Comparison of ENCODE assay signal across 27 cellular contexts in the genomic region with DNA sequence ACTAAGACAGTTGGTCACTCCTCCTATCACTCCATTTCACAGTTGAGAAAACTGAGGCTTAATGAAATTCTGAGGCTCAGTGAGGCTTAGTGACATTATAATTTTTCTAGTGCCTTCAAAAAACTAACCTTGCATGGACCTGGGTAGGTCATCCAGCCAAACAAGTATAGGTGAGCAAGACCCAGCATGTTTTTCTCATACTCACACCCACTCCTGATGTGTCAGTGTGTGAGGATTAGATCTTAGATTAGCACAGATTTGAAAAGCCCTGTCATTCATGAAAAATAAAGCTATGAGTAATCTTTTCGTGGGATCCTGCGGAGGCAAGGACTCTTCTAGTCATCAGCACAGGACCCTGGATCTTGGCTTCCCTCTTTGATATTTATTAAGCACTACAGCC.
DNase-seq lines count a peak whose midpoint lies in the region; ATAC-seq and TF ChIP-seq lines count a peak whose summit lies in the region.
"Had no signal": no experiment of that assay in that cellular context is flagged by ENCODE, and none has a peak within 500 bp of the region (broad histone marks: within the 10 kb centered on the region; RNA-seq: fewer than 3 reads in every experiment).

No MANE protein-coding gene starts in this region.

- H3K4me3 ChIP-seq in breast epithelium (no peak overlapping the region), RWPE2 (ENCODE audit: severe bottlenecking) (no peak overlapping the region), esophagus squamous epithelium (no peak overlapping the region), heart right ventricle (no peak overlapping the region)
- H3K4me3 ChIP-seq: heart left ventricle, prostate gland had no signal

- ATAC-seq in RWPE2 (ENCODE audit: low read depth) (peak; percentile 70), heart right ventricle (no peak)
- no peak for ATAC-seq in activated CD8-positive, alpha-beta memory T cell treated with anti-CD3 and anti-CD28 coated beads, Interleukin-2, amount 10 ng/mL, durations not matched to agents 7 days and 5 days
- ATAC-seq: heart left ventricle, left cardiac atrium, Right ventricle myocardium inferior, WTC11 had no signal

- H3K4me3 Mint-ChIP-seq in MCF 10A (ENCODE audit: unreplicated experiment), result no peak overlapping the region
- no peak overlapping the region for H3K4me3 Mint-ChIP-seq in activated CD8-positive, alpha-beta memory T cell treated with anti-CD3 and anti-CD28 coated beads, Interleukin-2, amount 10 ng/mL, durations not matched to agents 7 days and 5 days
- H3K4me3 Mint-ChIP-seq: dendritic cell treated with granulocyte-macrophage colony-stimulating factor and Interleukin-4, amounts not matched to agents 40 ng/mL and 50 ng/mL, for 4 days; memory B cell; WTC11 had no signal

- H3K27me3 ChIP-seq in breast epithelium (no peaks in the 10 kb centered on the region), RWPE2 (ENCODE audit: insufficient read depth, poor library complexity, severe bottlenecking) (no peaks in the 10 kb centered on the region), esophagus squamous epithelium (no peaks in the 10 kb centered on the region), heart right ventricle (peaks cover 0 to 13% (median 0%) of the 10 kb centered on the region in 7 donors)
- H3K27me3 ChIP-seq: heart left ventricle had no signal

- TF ChIP-seq POLR2A in breast epithelium (IDR thresholded peaks at IDR 0.05), result no peak
- no peak for TF ChIP-seq POLR2A in esophagus squamous epithelium (IDR thresholded peaks at IDR 0.05)

- no peaks in the 10 kb centered on the region for H3K27me3 Mint-ChIP-seq in MCF 10A (ENCODE audit: insufficient read depth, unreplicated experiment)
- peaks cover 15% of the 10 kb centered on the region for H3K27me3 Mint-ChIP-seq in activated CD8-positive, alpha-beta memory T cell treated with anti-CD3 and anti-CD28 coated beads, Interleukin-2, amount 10 ng/mL, durations not matched to agents 7 days and 5 days
- H3K27me3 Mint-ChIP-seq: dendritic cell treated with granulocyte-macrophage colony-stimulating factor and Interleukin-4, amounts not matched to agents 40 ng/mL and 50 ng/mL, for 4 days had no signal

- POLR2A ChIA-PET in MCF 10A (lab: Yijun Ruan, JAX), result interaction anchor here (1.5 to 1.6 kb wide), 2 partner anchors 8 to 19 kb away, joined by 4 to 6 read pairs; no protein-coding TSS in a partner anchor

- no TSS peak for BruUV-seq in MCF 10A (replicated peaks; lab: Mats Ljungman, UMichigan)

- intact Hi-C loops in MCF 10A (cut with micrococcal nuclease) (no loop called here), breast epithelium (cut with DNase I; ENCODE audit: low total_unique reads) (no loop called here), esophagus squamous epithelium (cut with DNase I) (no loop called here), heart right ventricle (cut with DNase I) (loop anchor here in 1 of 10 donors (10.0 kb wide), 1 partner anchor 723 kb away; no protein-coding TSS in a partner anchor)

- H3K4me1 Mint-ChIP-seq in MCF 10A (ENCODE audit: insufficient read depth, unreplicated experiment), result peaks cover 51% of the 10 kb centered on the region
- H3K4me1 Mint-ChIP-seq in activated CD8-positive, alpha-beta memory T cell treated with anti-CD3 and anti-CD28 coated beads, Interleukin-2, amount 10 ng/mL, durations not matched to agents 7 days and 5 days, result no peaks in the 10 kb centered on the region

- H3K4me1 ChIP-seq in breast epithelium (no peaks in the 10 kb centered on the region), RWPE2 (ENCODE audit: insufficient read depth, poor library complexity, severe bottlenecking) (peaks cover 46% of the 10 kb centered on the region), esophagus squamous epithelium (peaks cover 22 to 87% (median 35%) of the 10 kb centered on the region in 3 donors), heart right ventricle (peaks cover 0 to 49% (median 0%) of the 10 kb centered on the region in 9 donors)
- H3K4me1 ChIP-seq: prostate gland had no signal

- no peaks in the 10 kb centered on the region for H3K9me3 ChIP-seq in breast epithelium
- H3K9me3 ChIP-seq in RWPE2 (ENCODE audit: severe bottlenecking), result no peaks in the 10 kb centered on the region
- H3K9me3 ChIP-seq in esophagus squamous epithelium, result no peaks in the 10 kb centered on the region
- H3K9me3 ChIP-seq in heart right ventricle, result no peaks in the 10 kb centered on the region
- H3K9me3 ChIP-seq: Caco-2, heart left ventricle, prostate gland had no signal

- H3K27ac ChIP-seq in breast epithelium (no peak overlapping the region), RWPE2 (ENCODE audit: poor library complexity, severe bottlenecking) (peak overlapping the region; percentile 74), esophagus squamous epithelium (peak overlapping the region in 3 of 4 donors; percentile 76 to 89 (median 87)), heart right ventricle (no peak overlapping the region)
- H3K27ac ChIP-seq: prostate gland had no signal

- H3K36me3 ChIP-seq in breast epithelium, result no peaks in the 10 kb centered on the region
- no peaks in the 10 kb centered on the region for H3K36me3 ChIP-seq in RWPE2 (ENCODE audit: low read depth)
- H3K36me3 ChIP-seq in esophagus squamous epithelium, result no peaks in the 10 kb centered on the region
- H3K36me3 ChIP-seq in heart right ventricle, result no peaks in the 10 kb centered on the region
- H3K36me3 ChIP-seq: heart left ventricle, prostate gland had no signal

- WGBS in esophagus squamous epithelium, 2 donors, result 37 to 49% methylated on average over 2 of the region's 2 CpGs
- WGBS in heart right ventricle, 2 donors, result 39 to 48% methylated on average over 2 of the region's 2 CpGs

- H3K36me3 Mint-ChIP-seq in MCF 10A (ENCODE audit: insufficient read depth, unreplicated experiment), result no peaks in the 10 kb centered on the region
- no peaks in the 10 kb centered on the region for H3K36me3 Mint-ChIP-seq in activated CD8-positive, alpha-beta memory T cell treated with anti-CD3 and anti-CD28 coated beads, Interleukin-2, amount 10 ng/mL, durations not matched to agents 7 days and 5 days
- H3K36me3 Mint-ChIP-seq: memory B cell, WTC11 had no signal

- H3K9me3 Mint-ChIP-seq in MCF 10A (ENCODE audit: unreplicated experiment), result no peaks in the 10 kb centered on the region
- no peaks in the 10 kb centered on the region for H3K9me3 Mint-ChIP-seq in activated CD8-positive, alpha-beta memory T cell treated with anti-CD3 and anti-CD28 coated beads, Interleukin-2, amount 10 ng/mL, durations not matched to agents 7 days and 5 days (ENCODE audit: low read depth)
- H3K9me3 Mint-ChIP-seq: dendritic cell treated with granulocyte-macrophage colony-stimulating factor and Interleukin-4, amounts not matched to agents 40 ng/mL and 50 ng/mL, for 4 days; memory B cell had no signal

- CTCF ChIA-PET in MCF 10A (lab: Yijun Ruan, JAX), result interaction anchor here (0.7 to 4.0 kb wide), 5 partner anchors 9 to 301 kb away, joined by 3 to 28 read pairs (median 3); no protein-coding TSS in a partner anchor
- CTCF ChIA-PET in activated CD8-positive, alpha-beta memory T cell treated with anti-CD3 and anti-CD28 coated beads, Interleukin-2, amount 10 ng/mL, durations not matched to agents 7 days and 5 days (lab: Charles Lee), result no interaction called here

- peak; percentile 63 for DNase-seq in MCF 10A (ENCODE audit: unreplicated experiment)
- no peak for DNase-seq in breast epithelium (ENCODE audit: low spot score in 2 of 2)
- no peak for DNase-seq in RWPE2 (ENCODE audit: low spot score)
- no peak for DNase-seq in esophagus squamous epithelium (lab: John Stamatoyannopoulos, UW)
- no peak for DNase-seq in mucosa of gallbladder (ENCODE audit: low spot score)
- no peak for DNase-seq in heart right ventricle
- no peak for DNase-seq in activated CD8-positive, alpha-beta memory T cell treated with anti-CD3 and anti-CD28 coated beads, Interleukin-2, amount 10 ng/mL, durations not matched to agents 7 days and 5 days
- DNase-seq in GF-D8 (lab: John Stamatoyannopoulos, UW), result no peak
- DNase-seq: ACHN; activated CD4-positive, alpha-beta T cell treated with anti-CD3 and anti-CD28 coated beads, Interleukin-2, amount 50 U/mL, for 48 hours; activated naive CD4-positive, alpha-beta T cell; Caco-2; central memory CD4-positive, alpha-beta T cell; DMS79; heart left ventricle; Karpas-422; left cardiac atrium; NCI-H1092; NCI-H2029; NCI-H345; NCI-H748 treated with DMSO at 0.1 percent for 48 hours; T-helper 9 cell had no signal

- TF ChIP-seq CTCF in MCF 10A (IDR thresholded peaks at IDR 0.05; ENCODE audit: unreplicated experiment), result no peak
- TF ChIP-seq CTCF in breast epithelium (IDR thresholded peaks at IDR 0.05), result no peak
- TF ChIP-seq CTCF in RWPE2 (IDR thresholded peaks at IDR 0.05; ENCODE audit: poor library complexity, severe bottlenecking), result no peak
- TF ChIP-seq CTCF in esophagus squamous epithelium (IDR thresholded peaks at IDR 0.05), result no peak
- no peak for TF ChIP-seq CTCF in heart right ventricle (IDR thresholded peaks at IDR 0.05)

- no peak overlapping the region for H3K27ac Mint-ChIP-seq in MCF 10A (ENCODE audit: low read depth, unreplicated experiment)
- no peak overlapping the region for H3K27ac Mint-ChIP-seq in activated CD8-positive, alpha-beta memory T cell treated with anti-CD3 and anti-CD28 coated beads, Interleukin-2, amount 10 ng/mL, durations not matched to agents 7 days and 5 days
- H3K27ac Mint-ChIP-seq: dendritic cell treated with granulocyte-macrophage colony-stimulating factor and Interleukin-4, amounts not matched to agents 40 ng/mL and 50 ng/mL, for 4 days; memory B cell; WTC11 had no signal

Comparison
In these comparisons a context has a peak if more than half of its experiments do, and no peak if none do; other contexts are left out.
1. H3K27ac ChIP-seq: peak in RWPE2 (single experiment) and esophagus squamous epithelium (3 of 4); none in breast epithelium (0 of 2) and heart right ventricle (0 of 10).